29 cellular contexts compared by ENCODE assay signal in genomic region chr5:87770016-87770415, GRCh38.
DNase-seq lines count a peak whose midpoint lies in the region; ATAC-seq, FAIRE-seq and TF ChIP-seq lines count a peak whose summit lies in the region.
"Had no signal": no experiment of that assay in that cellular context is flagged by ENCODE, and none has a peak within 500 bp of the region (broad histone marks: within the 10 kb centered on the region; RNA-seq: fewer than 3 reads in every experiment).

No MANE protein-coding gene starts in this region.

- no peak overlapping the region for H3K27ac Mint-ChIP-seq in WTC11
- H3K27ac Mint-ChIP-seq: CD14-positive monocyte had no signal

- no peak for TF ChIP-seq CTCF in WTC11 (IDR thresholded peaks at IDR 0.05)
- TF ChIP-seq CTCF in GM20000 (IDR thresholded peaks at IDR 0.05; ENCODE audit: extremely low read depth, missing control alignments): no peak

- POLR2A ChIA-PET in WTC11 (lab: Charles Lee): no interaction called here

- H3K4me1 Mint-ChIP-seq in WTC11: peaks cover 22% of the 10 kb centered on the region
- H3K4me1 Mint-ChIP-seq: CD14-positive monocyte had no signal

- DNase-seq in WTC11 (ENCODE audit: low spot score): no peak
- no peak for DNase-seq in substantia nigra (lab: John Stamatoyannopoulos, UW)
- DNase-seq in GM20000 (ENCODE audit: low spot score): no peak
- DNase-seq in T1000 (lab: John Stamatoyannopoulos, UW): no peak
- DNase-seq in GM19239 (ENCODE audit: insufficient read length, low spot score): no peak
- DNase-seq: 8988T; ACHN; BE2C; Calu3; DMS79 treated with DMSO at 0.1 percent for 48 hours; GOT3; HCEC 1CT; NCI-H1092 treated with DMSO at 0.1 percent for 48 hours; NCI-H1436; NCI-H187 treated with DMSO at 0.1 percent for 48 hours; NCI-H2171 treated with DMSO at 0.1 percent for 48 hours; NCI-H345; NCI-H510A treated with DMSO at 0.1 percent for 48 hours; NCI-H82; NK-92 treated with Interleukin-12 subunit alpha and Interleukin-12 subunit beta, amount 100 ng/mL, for 24 hours; PC-9; SJCRH30 had no signal

- CTCF ChIA-PET in WTC11 (lab: Charles Lee): interaction anchor here (0.7 to 1.9 kb wide), 8 partner anchors 11 to 921 kb away, joined by 3 to 20 read pairs (median 4); no protein-coding TSS in a partner anchor

- H3K4me1 ChIP-seq in ES-I3 (ENCODE audit: insufficient read depth, low read length): 0 out of 2 replicates have a peak, but pooled peaks cover 8% of the 10 kb centered on the region
- H3K4me1 ChIP-seq: BE2C, SJCRH30 had no signal

- H3K9me3 ChIP-seq in ES-I3 (ENCODE audit: control insufficient read depth, insufficient read depth, low read length): no peaks in the 10 kb centered on the region
- H3K9me3 ChIP-seq: BE2C, SJCRH30 had no signal

- no peaks in the 10 kb centered on the region for H3K36me3 Mint-ChIP-seq in WTC11
- H3K36me3 Mint-ChIP-seq: CD14-positive monocyte had no signal

- peak overlapping the region; percentile 31; the same call in 1 of the 2 replicates for H3K9ac ChIP-seq in ES-I3 (ENCODE audit: low read depth, low read length)

- H3K9me3 Mint-ChIP-seq in WTC11: no peaks in the 10 kb centered on the region
- H3K9me3 Mint-ChIP-seq: CD14-positive monocyte had no signal

- no peak for ATAC-seq in WTC11
- ATAC-seq: Right ventricle myocardium inferior, SK-N-SH treated with all-trans-retinoic acid at 6 μM for 48 hours had no signal

- peaks cover 7% of the 10 kb centered on the region for H3K27me3 Mint-ChIP-seq in WTC11 (ENCODE audit: low read depth)

- no peak for FAIRE-seq in GM19239 (lab: Jason Lieb, UNC)
- FAIRE-seq: GM18507 had no signal

- H3K4me3 Mint-ChIP-seq in WTC11: peak overlapping the region; percentile 54
- H3K4me3 Mint-ChIP-seq: CD14-positive monocyte had no signal

- H3K36me3 ChIP-seq in ES-I3 (ENCODE audit: insufficient read depth, low read length): no peaks in the 10 kb centered on the region
- H3K36me3 ChIP-seq: BE2C, SJCRH30 had no signal

- H3K27ac ChIP-seq in cingulate gyrus (ENCODE audit: low read depth, low read length) (peak overlapping the region; percentile 70), substantia nigra (ENCODE audit: low read depth, low read length, poor library complexity, severe bottlenecking) (peak overlapping the region; percentile 21)
- H3K27ac ChIP-seq: HL-60, PC-9, SJCRH30 had no signal

TF ChIP-seq in WTC11, 78 proteins besides CTCF, POLR2A, EP300 and RAD21:
- no peak for TF ChIP-seq JAZF1 (CRISPR knock-in tag; IDR thresholded peaks at IDR 0.05)
- no peak for TF ChIP-seq ZNF219 (CRISPR knock-in tag; IDR thresholded peaks at IDR 0.05; ENCODE audit: borderline replicate concordance)
- no peak for TF ChIP-seq ZNF425 (CRISPR knock-in tag; conservative IDR thresholded peaks at IDR 0.05)
- TF ChIP-seq ZNF317 (CRISPR knock-in tag; IDR thresholded peaks at IDR 0.05; ENCODE audit: borderline replicate concordance, low read depth): no peak
